ENCODE assay signal across 20 cellular contexts in the genomic region with DNA sequence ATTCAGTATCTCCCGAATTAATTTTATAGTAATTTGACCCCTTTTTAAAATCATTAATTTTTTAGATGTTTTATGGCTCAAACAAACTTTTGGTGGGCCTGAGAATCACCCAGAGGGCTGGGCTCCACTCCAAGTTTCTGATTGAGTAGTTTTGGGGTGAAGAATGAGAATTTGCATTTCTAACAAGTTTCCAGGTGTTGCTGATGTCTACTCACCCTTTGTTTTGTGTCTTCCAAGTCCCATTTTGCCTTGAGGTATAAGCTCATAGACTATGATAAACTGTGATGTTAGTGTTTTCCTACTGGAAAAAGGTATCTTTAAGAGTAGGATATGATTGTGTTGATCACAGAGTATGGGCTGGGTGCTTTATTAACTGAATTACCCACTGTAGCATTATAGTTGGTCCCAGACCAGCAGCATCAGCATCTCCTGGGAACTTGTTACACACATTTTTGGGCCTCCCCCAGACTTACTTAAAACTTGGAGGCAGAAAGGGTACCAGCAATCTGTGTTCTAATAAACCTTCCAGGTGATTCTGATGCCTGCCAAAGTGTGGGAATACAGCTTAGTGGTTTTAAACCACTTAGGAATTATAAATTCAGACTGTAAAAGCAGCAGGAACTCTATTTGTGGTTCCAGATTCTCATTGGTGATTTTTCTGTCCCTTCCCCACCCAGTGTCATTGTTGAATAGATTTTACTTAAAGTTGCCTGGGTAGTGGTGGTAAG. TPM values are rescaled to one million over a fixed set of nuclear protein-coding genes. Genes with fewer than 3 reads are reported as not detected.
DNase-seq lines count a peak whose midpoint lies in the region; ATAC-seq and TF ChIP-seq lines count a peak whose summit lies in the region.
"Had no signal": no experiment of that assay in that cellular context is flagged by ENCODE, and none has a peak within 500 bp of the region (broad histone marks: within the 10 kb centered on the region; RNA-seq: fewer than 3 reads in every experiment).

No MANE protein-coding gene starts in this region.

- H3K4me1 ChIP-seq in transverse colon, result peaks cover 28 to 78% (median 40%) of the 10 kb centered on the region in 4 donors
- no peaks in the 10 kb centered on the region for H3K4me1 ChIP-seq in ascending aorta

- H3K27me3 Mint-ChIP-seq in activated naive CD4-positive, alpha-beta T cell treated with anti-CD3 and anti-CD28 coated beads for 36 hours (ENCODE audit: low read depth), result no peaks in the 10 kb centered on the region
- H3K27me3 Mint-ChIP-seq: CD8-positive, alpha-beta memory T cell had no signal

- H3K27me3 ChIP-seq in transverse colon, result no peaks in the 10 kb centered on the region
- no peaks in the 10 kb centered on the region for H3K27me3 ChIP-seq in ascending aorta
- H3K27me3 ChIP-seq: body of pancreas, dorsolateral prefrontal cortex, esophagus muscularis mucosa, heart left ventricle had no signal

- H3K9me3 Mint-ChIP-seq in activated naive CD4-positive, alpha-beta T cell treated with anti-CD3 and anti-CD28 coated beads for 36 hours, result no peaks in the 10 kb centered on the region
- H3K9me3 Mint-ChIP-seq: CD8-positive, alpha-beta memory T cell had no signal

- no peak overlapping the region for H3K4me3 Mint-ChIP-seq in activated naive CD4-positive, alpha-beta T cell treated with anti-CD3 and anti-CD28 coated beads for 36 hours

- TF ChIP-seq POLR2A in transverse colon (IDR thresholded peaks at IDR 0.05), result no peak

- no peak overlapping the region for H3K27ac Mint-ChIP-seq in activated naive CD4-positive, alpha-beta T cell treated with anti-CD3 and anti-CD28 coated beads for 36 hours

- peaks cover 40% of the 10 kb centered on the region for H3K4me1 Mint-ChIP-seq in activated naive CD4-positive, alpha-beta T cell treated with anti-CD3 and anti-CD28 coated beads for 36 hours (ENCODE audit: low read depth)

- no peak for TF ChIP-seq EP300 in transverse colon (IDR thresholded peaks at IDR 0.05; ENCODE audit: low read depth)

- peak; percentile 41 for DNase-seq in NCI-H82 (lab: John Stamatoyannopoulos, UW)
- no peak for DNase-seq in NCI-H82 treated with DMSO at 0.1 percent for 48 hours (lab: John Stamatoyannopoulos, UW; ENCODE audit: unreplicated experiment)
- DNase-seq in transverse colon, result no peak
- no peak for DNase-seq in ascending aorta (ENCODE audit: low spot score in 2 of 2)
- DNase-seq in kidney glomerular epithelial cell (lab: John Stamatoyannopoulos, UW), result no peak
- no peak for DNase-seq in activated naive CD4-positive, alpha-beta T cell treated with anti-CD3 and anti-CD28 coated beads for 36 hours
- DNase-seq: activated naive CD4-positive, alpha-beta T cell; body of pancreas; CD8-positive, alpha-beta memory T cell; dorsolateral prefrontal cortex; heart left ventricle; NCI-H1105 treated with DMSO at 0.1 percent for 48 hours; NCI-H226; PC-9; stimulated activated naive CD8-positive, alpha-beta T cell treated with anti-CD3 and anti-CD28 coated beads, Interleukin-15, Interleukin-2, amounts not matched to agents 100 U/mL and 50 U/mL, for 24 hours had no signal

- TF ChIP-seq CTCF in transverse colon (IDR thresholded peaks at IDR 0.05) (no peak), ascending aorta (IDR thresholded peaks at IDR 0.05) (no peak)

- in situ Hi-C loops in transverse colon (cut with MboI; ENCODE audit: low pct_ligation_motif_present in 1 of 4, low pct_unique_long_range_greater_than_20kb in 1 of 4, low sequenced_read_pairs in 3 of 4), result no loop called here

- H3K4me3 ChIP-seq in transverse colon (no peak overlapping the region), ascending aorta (no peak overlapping the region)
- H3K4me3 ChIP-seq: A549, body of pancreas, dorsolateral prefrontal cortex, esophagus muscularis mucosa, heart left ventricle, PC-9, skin epidermis had no signal

- no peaks in the 10 kb centered on the region for H3K36me3 ChIP-seq in transverse colon
- H3K36me3 ChIP-seq in ascending aorta, result no peaks in the 10 kb centered on the region
- H3K36me3 ChIP-seq: esophagus muscularis mucosa, heart left ventricle had no signal

- no peaks in the 10 kb centered on the region for H3K9me3 ChIP-seq in transverse colon
- no peaks in the 10 kb centered on the region for H3K9me3 ChIP-seq in ascending aorta
- H3K9me3 ChIP-seq: A549, body of pancreas, esophagus muscularis mucosa, heart left ventricle had no signal

- intact Hi-C loops in transverse colon (cut with DNase I; ENCODE audit: low total_unique reads), result no loop called here
- intact Hi-C loops in ascending aorta (cut with DNase I), result no loop called here
- intact Hi-C loops in activated naive CD4-positive, alpha-beta T cell treated with anti-CD3 and anti-CD28 coated beads for 36 hours (cut with micrococcal nuclease), result no loop called here

- CTCF ChIA-PET in activated naive CD4-positive, alpha-beta T cell treated with anti-CD3 and anti-CD28 coated beads for 36 hours (lab: Charles Lee), result interaction anchor here (0.8 to 1.7 kb wide), 2 partner anchors 26 to 49 kb away, joined by 3 to 6 read pairs; no protein-coding TSS in a partner anchor

- WGBS in transverse colon (ENCODE audit: low coverage in 1 of 2), 2 donors, result 83 to 89% methylated on average over 1 of the region's 1 CpG

- H3K27ac ChIP-seq in transverse colon, result peak overlapping the region; percentile 37 to 63 (median 54)
- H3K27ac ChIP-seq in ascending aorta, result no peak overlapping the region
- H3K27ac ChIP-seq: A549, body of pancreas, dorsolateral prefrontal cortex, esophagus muscularis mucosa, heart left ventricle, PC-9, skin epidermis had no signal

- H3K36me3 Mint-ChIP-seq in activated naive CD4-positive, alpha-beta T cell treated with anti-CD3 and anti-CD28 coated beads for 36 hours (ENCODE audit: low read depth), result no peaks in the 10 kb centered on the region

- ATAC-seq in GM21786 (IDR thresholded peaks at IDR 0.05; ENCODE audit: unreplicated experiment), result peak; percentile 80
- ATAC-seq in HG03135 (IDR thresholded peaks at IDR 0.05; ENCODE audit: unreplicated experiment), result peak; percentile 61
- ATAC-seq: A549; body of pancreas; heart left ventricle; stimulated activated naive CD8-positive, alpha-beta T cell treated with anti-CD3 and anti-CD28 coated beads, Interleukin-15, Interleukin-2, amounts not matched to agents 100 U/mL and 50 U/mL, for 24 hours had no signal

RNA-seq across cellular contexts. Expression of a gene that starts 19.1 kb away (rescaled TPM):
- total RNA-seq in transverse colon, result 10 to 100 TPM; 60.8 to 83.0 (median 69.6) TPM
- total RNA-seq in ascending aorta, result 31.7 TPM
- 10 to 100 TPM; 10.4 to 10.5 TPM for total RNA-seq in activated naive CD4-positive, alpha-beta T cell treated with anti-CD3 and anti-CD28 coated beads for 36 hours

Comparison
In these comparisons a context has a peak if more than half of its experiments do, and no peak if none do; other contexts are left out.
1. H3K27ac ChIP-seq: peak in transverse colon (4 of 4); none in ascending aorta (0 of 2).